8 cellular contexts compared by ENCODE assay signal in the genomic region with DNA sequence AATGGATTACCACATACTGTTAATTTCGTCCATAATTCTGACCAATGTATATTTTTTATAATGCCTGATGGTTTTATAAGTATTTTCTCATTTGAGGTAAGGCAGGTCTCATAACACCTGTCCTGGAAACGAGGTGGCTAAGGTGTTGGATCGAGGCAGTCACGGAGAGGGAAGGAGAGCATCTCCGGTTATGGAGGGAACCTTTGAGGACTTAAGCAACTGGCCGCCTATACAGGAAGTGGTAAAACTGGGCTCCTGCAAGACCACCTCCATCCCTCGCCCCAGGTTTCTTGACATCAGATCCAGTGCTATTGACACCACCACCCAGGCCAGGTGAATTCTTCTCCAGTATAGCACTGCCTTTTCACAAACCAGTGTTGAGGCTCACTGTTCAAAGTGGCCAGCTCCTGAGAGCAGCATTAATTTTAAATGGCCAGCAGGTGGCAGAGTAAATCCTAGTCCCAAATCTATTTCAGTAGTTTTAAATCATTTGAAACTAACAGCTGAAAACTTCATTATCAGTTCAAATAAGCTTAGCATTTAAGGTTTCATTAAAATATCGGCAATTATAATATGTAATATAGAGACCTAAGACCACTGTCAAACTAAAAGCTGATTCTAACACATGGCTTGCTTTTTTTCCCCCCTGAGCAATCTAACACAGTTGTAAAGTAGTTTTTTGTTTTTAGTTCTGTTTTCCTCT.
DNase-seq lines count a peak whose midpoint lies in the region; ATAC-seq and TF ChIP-seq lines count a peak whose summit lies in the region.

No MANE protein-coding gene starts in this region.

- H3K4me3 Mint-ChIP-seq in stimulated activated naive CD8-positive, alpha-beta T cell treated with anti-CD3 and anti-CD28 coated beads, Interleukin-15, amount 100 ng/mL, for 72 hours, result no peak overlapping the region
- H3K4me3 Mint-ChIP-seq in HFFc6, result peak overlapping the region; percentile 16; the same call in 1 of the 2 replicates
- no peak overlapping the region for H3K4me3 Mint-ChIP-seq in activated CD4-positive, alpha-beta T cell treated with anti-CD3 and anti-CD28 coated beads, Interleukin-2, amount 10 ng/mL, durations not matched to agents 7 days and 5 days

- no peaks in the 10 kb centered on the region for H3K9me3 Mint-ChIP-seq in stimulated activated naive CD8-positive, alpha-beta T cell treated with anti-CD3 and anti-CD28 coated beads, Interleukin-15, amount 100 ng/mL, for 72 hours
- no peaks in the 10 kb centered on the region for H3K9me3 Mint-ChIP-seq in HFFc6
- no peaks in the 10 kb centered on the region for H3K9me3 Mint-ChIP-seq in activated CD4-positive, alpha-beta T cell treated with anti-CD3 and anti-CD28 coated beads, Interleukin-2, amount 10 ng/mL, durations not matched to agents 7 days and 5 days

- no peak overlapping the region for H3K27ac Mint-ChIP-seq in stimulated activated naive CD8-positive, alpha-beta T cell treated with anti-CD3 and anti-CD28 coated beads, Interleukin-15, amount 100 ng/mL, for 72 hours
- no peak overlapping the region for H3K27ac Mint-ChIP-seq in HFFc6
- H3K27ac Mint-ChIP-seq in activated CD4-positive, alpha-beta T cell treated with anti-CD3 and anti-CD28 coated beads, Interleukin-2, amount 10 ng/mL, durations not matched to agents 7 days and 5 days, result no peak overlapping the region

- no peaks in the 10 kb centered on the region for H3K36me3 ChIP-seq in heart left ventricle

- H3K4me3 ChIP-seq in heart left ventricle, result peak overlapping the region in 6 of 12 donors; percentile 9 to 25 (median 19)

- no peak for TF ChIP-seq POLR2A in heart left ventricle (IDR thresholded peaks at IDR 0.05)

- WGBS in heart left ventricle, 4 donors, result 50 to 53% (median 52%) methylated on average over 8 of the region's 8 CpGs

- no peak overlapping the region for H3K27ac ChIP-seq in heart left ventricle

- no peaks in the 10 kb centered on the region for H3K36me3 Mint-ChIP-seq in HFFc6 (ENCODE audit: low read depth)
- no peaks in the 10 kb centered on the region for H3K36me3 Mint-ChIP-seq in activated CD4-positive, alpha-beta T cell treated with anti-CD3 and anti-CD28 coated beads, Interleukin-2, amount 10 ng/mL, durations not matched to agents 7 days and 5 days (ENCODE audit: low read depth)

- CTCF ChIA-PET in activated CD4-positive, alpha-beta T cell treated with anti-CD3 and anti-CD28 coated beads, Interleukin-2, amount 10 ng/mL, durations not matched to agents 7 days and 5 days (lab: Charles Lee), result interaction anchor here (0.8 to 1.3 kb wide), 4 partner anchors 9 to 35 kb away, joined by 3 to 6 read pairs (median 4); no protein-coding TSS in a partner anchor

- no peaks in the 10 kb centered on the region for H3K4me1 Mint-ChIP-seq in stimulated activated naive CD8-positive, alpha-beta T cell treated with anti-CD3 and anti-CD28 coated beads, Interleukin-15, amount 100 ng/mL, for 72 hours
- H3K4me1 Mint-ChIP-seq in HFFc6 (ENCODE audit: low read depth), result no peaks in the 10 kb centered on the region; the same call in 1 of the 2 replicates
- H3K4me1 Mint-ChIP-seq in activated CD4-positive, alpha-beta T cell treated with anti-CD3 and anti-CD28 coated beads, Interleukin-2, amount 10 ng/mL, durations not matched to agents 7 days and 5 days, result peaks cover 1% of the 10 kb centered on the region

- intact Hi-C loops in heart left ventricle (cut with DNase I), result loop anchor here in 9 of 10 donors (2.0 to 10.0 kb wide), 7 partner anchors 205 to 905 kb away; partner anchors contain the start of gene MNAT1 (in 1 of the 9)

- peak; percentile 88 for TF ChIP-seq CTCF in HFFc6 (IDR thresholded peaks at IDR 0.05)
- peak; percentile 42 to 75 (median 66) for TF ChIP-seq CTCF in heart left ventricle (IDR thresholded peaks at IDR 0.05)

- H3K9me3 ChIP-seq in heart left ventricle, result no peaks in the 10 kb centered on the region

- POLR2A ChIA-PET in activated CD4-positive, alpha-beta T cell treated with anti-CD3 and anti-CD28 coated beads, Interleukin-2, amount 10 ng/mL, durations not matched to agents 7 days and 5 days (lab: Charles Lee), result no interaction called here

- H3K4me1 ChIP-seq in heart left ventricle, result peaks cover 0 to 6% (median 0%) of the 10 kb centered on the region in 12 donors

- H3K27me3 ChIP-seq in heart left ventricle, result no peaks in the 10 kb centered on the region

- peak; percentile 14 for DNase-seq in stimulated activated naive CD8-positive, alpha-beta T cell treated with anti-CD3 and anti-CD28 coated beads, Interleukin-15, Interleukin-2, amounts not matched to agents 100 U/mL and 50 U/mL, for 24 hours
- no peak for DNase-seq in stimulated activated naive CD8-positive, alpha-beta T cell treated with anti-CD3 and anti-CD28 coated beads, Interleukin-15, amount 100 ng/mL, for 72 hours
- DNase-seq in HFFc6, result peak; percentile 37
- DNase-seq in NCI-H2081 (lab: John Stamatoyannopoulos, UW), result peak; percentile 44 to 62
- DNase-seq in activated CD4-positive, alpha-beta T cell treated with anti-CD3 and anti-CD28 coated beads, Interleukin-2, amount 10 ng/mL, durations not matched to agents 7 days and 5 days, result peak; percentile 36
- DNase-seq in heart left ventricle, result peak in 2 of 5 donors; percentile 9 to 20
- DNase-seq in renal cortical epithelial cell (ENCODE audit: low read depth), result peak; percentile 56
- no peak for DNase-seq in GOT3 (lab: John Stamatoyannopoulos, UW)

- ATAC-seq in stimulated activated naive CD8-positive, alpha-beta T cell treated with anti-CD3 and anti-CD28 coated beads, Interleukin-15, Interleukin-2, amounts not matched to agents 100 U/mL and 50 U/mL, for 24 hours, result no peak
- ATAC-seq in stimulated activated naive CD8-positive, alpha-beta T cell treated with anti-CD3 and anti-CD28 coated beads, Interleukin-15, amount 100 ng/mL, for 72 hours, result no peak
- ATAC-seq in heart left ventricle, result peak in 3 of 4 donors; percentile 60 to 69 (median 66)

- peaks cover 14% of the 10 kb centered on the region for H3K27me3 Mint-ChIP-seq in stimulated activated naive CD8-positive, alpha-beta T cell treated with anti-CD3 and anti-CD28 coated beads, Interleukin-15, amount 100 ng/mL, for 72 hours
- peaks cover 3% of the 10 kb centered on the region for H3K27me3 Mint-ChIP-seq in HFFc6 (ENCODE audit: insufficient read depth)
- peaks cover 20% of the 10 kb centered on the region for H3K27me3 Mint-ChIP-seq in activated CD4-positive, alpha-beta T cell treated with anti-CD3 and anti-CD28 coated beads, Interleukin-2, amount 10 ng/mL, durations not matched to agents 7 days and 5 days

Comparison
In these comparisons a context has a peak if more than half of its experiments do, and no peak if none do; other contexts are left out.
1. DNase-seq: peak in stimulated activated naive CD8-positive, alpha-beta T cell treated with anti-CD3 and anti-CD28 coated beads, Interleukin-15, Interleukin-2, amounts not matched to agents 100 U/mL and 50 U/mL, for 24 hours (single experiment), HFFc6 (single experiment), NCI-H2081 (2 of 2), activated CD4-positive, alpha-beta T cell treated with anti-CD3 and anti-CD28 coated beads, Interleukin-2, amount 10 ng/mL, durations not matched to agents 7 days and 5 days (single experiment) and renal cortical epithelial cell (single experiment); none in stimulated activated naive CD8-positive, alpha-beta T cell treated with anti-CD3 and anti-CD28 coated beads, Interleukin-15, amount 100 ng/mL, for 72 hours (0 of 2) and GOT3 (single experiment).
2. ATAC-seq: peak in heart left ventricle (3 of 4); none in stimulated activated naive CD8-positive, alpha-beta T cell treated with anti-CD3 and anti-CD28 coated beads, Interleukin-15, Interleukin-2, amounts not matched to agents 100 U/mL and 50 U/mL, for 24 hours (single experiment) and stimulated activated naive CD8-positive, alpha-beta T cell treated with anti-CD3 and anti-CD28 coated beads, Interleukin-15, amount 100 ng/mL, for 72 hours (single experiment).